22 cellular contexts compared by ENCODE assay signal in genomic region chr10:26544932-26545331, GRCh38.
DNase-seq lines count a peak whose midpoint lies in the region; ATAC-seq and TF ChIP-seq lines count a peak whose summit lies in the region.
"Had no signal": no experiment of that assay in that cellular context is flagged by ENCODE, and none has a peak within 500 bp of the region (broad histone marks: within the 10 kb centered on the region; RNA-seq: fewer than 3 reads in every experiment).

No MANE protein-coding gene starts in this region.

- H2AFZ ChIP-seq in osteoblast (ENCODE audit: low read length) = no peak overlapping the region

- no peak for DNase-seq in activated naive CD4-positive, alpha-beta T cell treated with anti-CD3 and anti-CD28 coated beads, Interleukin-2, amount 50 U/mL, for 72 hours (ENCODE audit: low spot score in 2 of 2)
- DNase-seq in activated naive CD4-positive, alpha-beta T cell treated with anti-CD3 and anti-CD28 coated beads, Interleukin-2, amount 50 U/mL, for 16 hours = no peak
- DNase-seq in fibroblast of mammary gland (ENCODE audit: low read depth) (peak; percentile 44), NCI-H1436 treated with DMSO at 0.1 percent for 48 hours (lab: John Stamatoyannopoulos, UW) (no peak), osteoblast (ENCODE audit: insufficient read length, low spot score, missing footprints) (no peak), GM19238 (ENCODE audit: insufficient read length, low spot score) (no peak)
- DNase-seq: activated CD4-positive, CD25-positive, alpha-beta regulatory T cell treated with anti-CD3 and anti-CD28 coated beads, Interleukin-2, amount 50 U/mL, for 72 hours; activated CD8-positive, alpha-beta memory T cell treated with anti-CD3 and anti-CD28 coated beads, Interleukin-2, amount 10 ng/mL, durations not matched to agents 7 days and 5 days; activated effector memory CD4-positive, alpha-beta T cell treated with Interleukin-2 at 50 U/mL for 16 hours; amygdala; dermis blood vessel endothelial cell; DMS79; foreskin fibroblast; mucosa of descending colon; NCI-H1417 treated with DMSO at 0.1 percent for 48 hours; NCI-H69; stimulated activated CD8-positive, alpha-beta memory T cell treated with anti-CD3 and anti-CD28 coated beads, Interleukin-4, amount 100 ng/mL, for 48 hours; SW 1271 had no signal

- H3K27me3 Mint-ChIP-seq in IgD-negative memory B cell = no peaks in the 10 kb centered on the region
- H3K27me3 Mint-ChIP-seq: activated CD8-positive, alpha-beta memory T cell treated with anti-CD3 and anti-CD28 coated beads, Interleukin-2, amount 10 ng/mL, durations not matched to agents 7 days and 5 days had no signal

- peaks cover 11 to 14% of the 10 kb centered on the region in 2 donors for H3K9me3 Mint-ChIP-seq in activated naive CD4-positive, alpha-beta T cell treated with anti-CD3 and anti-CD28 coated beads, Interleukin-2, amount 50 U/mL, for 72 hours
- peaks cover 2 to 15% (median 4%) of the 10 kb centered on the region in 3 donors for H3K9me3 Mint-ChIP-seq in IgD-negative memory B cell

- H3K27ac ChIP-seq in osteoblast (ENCODE audit: low read depth, low read length) = no peak overlapping the region
- H3K27ac ChIP-seq: cardiac muscle cell had no signal

- H3K36me3 Mint-ChIP-seq in activated naive CD4-positive, alpha-beta T cell treated with anti-CD3 and anti-CD28 coated beads, Interleukin-2, amount 50 U/mL, for 72 hours = peaks cover 52 to 54% of the 10 kb centered on the region in 2 donors
- H3K36me3 Mint-ChIP-seq in IgD-negative memory B cell = peaks cover 31% of the 10 kb centered on the region

- TF ChIP-seq CTCF in fibroblast of mammary gland (conservative IDR thresholded peaks at IDR 0.05; ENCODE audit: control insufficient read depth, insufficient read depth, low read depth, low read length) = no peak
- no peak for TF ChIP-seq CTCF in osteoblast (IDR thresholded peaks at IDR 0.05; ENCODE audit: extremely low read depth, low read depth, low read length)

- no peak overlapping the region for H3K4me3 ChIP-seq in fibroblast of mammary gland (ENCODE audit: control insufficient read depth, low read depth, low read length)
- no peak overlapping the region for H3K4me3 ChIP-seq in osteoblast (ENCODE audit: insufficient read depth, low read length)
- H3K4me3 ChIP-seq: cardiac muscle cell, mucosa of descending colon had no signal

- H3K79me2 ChIP-seq in osteoblast (ENCODE audit: insufficient read depth, low read length) = no peaks in the 10 kb centered on the region

- H3K27ac Mint-ChIP-seq in activated naive CD4-positive, alpha-beta T cell treated with anti-CD3 and anti-CD28 coated beads, Interleukin-2, amount 50 U/mL, for 72 hours = peak overlapping the region; percentile 66 to 78
- H3K27ac Mint-ChIP-seq in IgD-negative memory B cell = peak overlapping the region; percentile 24 to 59 (median 59)

- no peaks in the 10 kb centered on the region for H4K20me1 ChIP-seq in osteoblast (ENCODE audit: insufficient read depth, low read length)

- H3K4me2 ChIP-seq in osteoblast (ENCODE audit: insufficient read depth, low read length) = no peak overlapping the region

- H3K27me3 ChIP-seq in osteoblast (ENCODE audit: insufficient read depth, low read length) = no peaks in the 10 kb centered on the region

- peaks cover 29 to 32% (median 29%) of the 10 kb centered on the region in 3 donors for H3K4me1 Mint-ChIP-seq in IgD-negative memory B cell

- peak overlapping the region in 2 of 4 donors; percentile 29 to 61 for H3K4me3 Mint-ChIP-seq in IgD-negative memory B cell
- H3K4me3 Mint-ChIP-seq: activated CD8-positive, alpha-beta memory T cell treated with anti-CD3 and anti-CD28 coated beads, Interleukin-2, amount 10 ng/mL, durations not matched to agents 7 days and 5 days had no signal

- H3K9me3 ChIP-seq in osteoblast (ENCODE audit: low read depth, low read length) = no peaks in the 10 kb centered on the region
- H3K9me3 ChIP-seq: mucosa of descending colon had no signal

- no peak for ATAC-seq in activated naive CD4-positive, alpha-beta T cell treated with anti-CD3 and anti-CD28 coated beads, Interleukin-2, amount 50 U/mL, for 72 hours
- no peak for ATAC-seq in GM21786 (IDR thresholded peaks at IDR 0.05; ENCODE audit: unreplicated experiment)
- ATAC-seq: activated CD8-positive, alpha-beta memory T cell treated with anti-CD3 and anti-CD28 coated beads, Interleukin-2, amount 10 ng/mL, durations not matched to agents 7 days and 5 days; mucosa of descending colon; Right ventricle myocardium inferior had no signal

- no peaks in the 10 kb centered on the region for H3K4me1 ChIP-seq in osteoblast (ENCODE audit: insufficient read depth, low read length)

- no peaks in the 10 kb centered on the region for H3K36me3 ChIP-seq in osteoblast (ENCODE audit: insufficient read depth, low read length)
- H3K36me3 ChIP-seq: cardiac muscle cell had no signal
